In the genomic region with DNA sequence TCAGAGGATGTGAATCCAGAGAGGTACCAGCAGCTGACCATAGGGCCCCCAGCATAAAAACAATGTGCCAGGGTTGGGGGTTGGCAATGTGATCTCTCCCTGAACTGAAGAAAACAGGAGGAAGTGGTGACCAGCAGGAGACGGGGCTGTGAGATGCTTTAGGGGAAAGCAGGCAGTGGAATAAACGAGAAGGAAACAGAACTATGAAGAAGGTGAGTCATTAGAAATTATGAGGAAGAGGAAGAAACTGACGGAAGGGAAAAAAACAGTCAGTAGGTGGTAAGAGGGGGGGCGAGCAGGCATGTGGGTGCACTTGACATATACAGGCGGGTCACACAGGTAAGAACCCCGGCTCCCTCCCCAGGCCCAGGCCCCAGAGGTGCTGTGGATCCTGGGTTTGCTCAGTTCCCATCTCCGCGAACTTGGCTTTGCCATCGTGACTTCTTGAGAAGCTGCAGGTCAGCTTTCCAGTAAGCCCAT, we compare ENCODE assay signal across 9 cellular contexts. TPM values are rescaled to one million over a fixed set of nuclear protein-coding genes. Genes with fewer than 3 reads are reported as not detected.
A peak's percentile ranks its signal among the peaks of the same experiment; 100 is the strongest.
DNase-seq lines count a peak whose midpoint lies in the region; ATAC-seq lines count a peak whose summit lies in the region.
"Had no signal": no experiment of that assay in that cellular context is flagged by ENCODE, and none has a peak within 500 bp of the region (broad histone marks: within the 10 kb centered on the region; RNA-seq: fewer than 3 reads in every experiment).

No MANE protein-coding gene starts in this region.

- peak; percentile 76 for DNase-seq in NOMO-1 treated with dmso at 0.1 percent for 144 hours (lab: John Stamatoyannopoulos, UW; ENCODE audit: unreplicated experiment)
- DNase-seq in left lobe of liver (ENCODE audit: low spot score) = no peak
- peak in 1 of 2 donors; percentile 46 for DNase-seq in stimulated activated effector memory CD8-positive, alpha-beta T cell treated with anti-CD3 and anti-CD28 coated beads, Interleukin-12 subunit alpha, Interleukin-12 subunit beta, amount 100 ng/mL, for 72 hours (ENCODE audit: low spot score in 2 of 2)
- no peak for DNase-seq in NCI-H1436 (lab: John Stamatoyannopoulos, UW)
- no peak for DNase-seq in stimulated activated naive CD4-positive, alpha-beta T cell treated with Interleukin-2 at 50 U/mL for 16 hours (lab: John Stamatoyannopoulos, UW)
- DNase-seq: activated effector memory CD4-positive, alpha-beta T cell treated with Interleukin-2 at 50 U/mL for 16 hours had no signal

- peaks cover 3% of the 10 kb centered on the region for H3K9me3 Mint-ChIP-seq in activated T-helper 17 cell treated with anti-CD3 and anti-CD28 coated beads, Interleukin-2, amount 50 U/mL, for 72 hours
- H3K9me3 Mint-ChIP-seq in stimulated activated effector memory CD8-positive, alpha-beta T cell treated with anti-CD3 and anti-CD28 coated beads, Interleukin-12 subunit alpha, Interleukin-12 subunit beta, amount 100 ng/mL, for 72 hours = peaks cover 3% of the 10 kb centered on the region

- no peaks in the 10 kb centered on the region for H3K27me3 Mint-ChIP-seq in activated T-helper 17 cell treated with anti-CD3 and anti-CD28 coated beads, Interleukin-2, amount 50 U/mL, for 72 hours

- ATAC-seq in activated T-helper 17 cell treated with anti-CD3 and anti-CD28 coated beads, Interleukin-2, amount 50 U/mL, for 72 hours (replicated peaks) = peak; percentile 76
- ATAC-seq in left lobe of liver = peak; percentile 33
- peak; percentile 44 for ATAC-seq in stimulated activated effector memory CD8-positive, alpha-beta T cell treated with anti-CD3 and anti-CD28 coated beads, Interleukin-12 subunit alpha, Interleukin-12 subunit beta, amount 100 ng/mL, for 72 hours
- ATAC-seq in GM18870 (IDR thresholded peaks at IDR 0.05; ENCODE audit: unreplicated experiment) = no peak
- no peak for ATAC-seq in GM19455 (IDR thresholded peaks at IDR 0.05; ENCODE audit: unreplicated experiment)

- peaks cover 64% of the 10 kb centered on the region for H3K36me3 Mint-ChIP-seq in activated T-helper 17 cell treated with anti-CD3 and anti-CD28 coated beads, Interleukin-2, amount 50 U/mL, for 72 hours (ENCODE audit: low read depth)
- peaks cover 6% of the 10 kb centered on the region for H3K36me3 Mint-ChIP-seq in stimulated activated effector memory CD8-positive, alpha-beta T cell treated with anti-CD3 and anti-CD28 coated beads, Interleukin-12 subunit alpha, Interleukin-12 subunit beta, amount 100 ng/mL, for 72 hours

- H3K4me1 Mint-ChIP-seq in activated T-helper 17 cell treated with anti-CD3 and anti-CD28 coated beads, Interleukin-2, amount 50 U/mL, for 72 hours = peaks cover 14% of the 10 kb centered on the region
- peaks cover 17% of the 10 kb centered on the region for H3K4me1 Mint-ChIP-seq in stimulated activated effector memory CD8-positive, alpha-beta T cell treated with anti-CD3 and anti-CD28 coated beads, Interleukin-12 subunit alpha, Interleukin-12 subunit beta, amount 100 ng/mL, for 72 hours

- H3K27ac Mint-ChIP-seq in activated T-helper 17 cell treated with anti-CD3 and anti-CD28 coated beads, Interleukin-2, amount 50 U/mL, for 72 hours = peak overlapping the region; percentile 81
- H3K27ac Mint-ChIP-seq in stimulated activated effector memory CD8-positive, alpha-beta T cell treated with anti-CD3 and anti-CD28 coated beads, Interleukin-12 subunit alpha, Interleukin-12 subunit beta, amount 100 ng/mL, for 72 hours = peak overlapping the region; percentile 71

- peak overlapping the region; percentile 46 for H3K4me3 Mint-ChIP-seq in activated T-helper 17 cell treated with anti-CD3 and anti-CD28 coated beads, Interleukin-2, amount 50 U/mL, for 72 hours
- no peak overlapping the region for H3K4me3 Mint-ChIP-seq in stimulated activated effector memory CD8-positive, alpha-beta T cell treated with anti-CD3 and anti-CD28 coated beads, Interleukin-12 subunit alpha, Interleukin-12 subunit beta, amount 100 ng/mL, for 72 hours

RNA-seq across cellular contexts. Expression of a gene that starts 42.2 kb away (rescaled TPM):
- total RNA-seq in activated T-helper 17 cell treated with anti-CD3 and anti-CD28 coated beads, Interleukin-2, amount 50 U/mL, for 72 hours = 1 to 10 TPM; 1.4 to 7.1 TPM
- total RNA-seq in left lobe of liver = 0.70 TPM

RNA-seq across cellular contexts. Expression of a gene that starts 48.4 kb away (rescaled TPM):
- 1 to 10 TPM; 2.9 to 4.8 TPM for total RNA-seq in activated T-helper 17 cell treated with anti-CD3 and anti-CD28 coated beads, Interleukin-2, amount 50 U/mL, for 72 hours
- 0.38 TPM for total RNA-seq in left lobe of liver

Comparison
In these comparisons a context has a peak if more than half of its experiments do, and no peak if none do; other contexts are left out.
1. ATAC-seq: peak in activated T-helper 17 cell treated with anti-CD3 and anti-CD28 coated beads, Interleukin-2, amount 50 U/mL, for 72 hours (single experiment), left lobe of liver (single experiment) and stimulated activated effector memory CD8-positive, alpha-beta T cell treated with anti-CD3 and anti-CD28 coated beads, Interleukin-12 subunit alpha, Interleukin-12 subunit beta, amount 100 ng/mL, for 72 hours (single experiment); none in GM18870 (single experiment) and GM19455 (single experiment).